Comparison of ENCODE assay signal across 15 cellular contexts in genomic region chr6:137543114-137543513, GRCh38. TPM values are rescaled to one million over a fixed set of nuclear protein-coding genes. Genes with fewer than 3 reads are reported as not detected.
DNase-seq lines count a peak whose midpoint lies in the region; ATAC-seq and TF ChIP-seq lines count a peak whose summit lies in the region.
"Had no signal": no experiment of that assay in that cellular context is flagged by ENCODE, and none has a peak within 500 bp of the region (broad histone marks: within the 10 kb centered on the region; RNA-seq: fewer than 3 reads in every experiment).

No MANE protein-coding gene starts in this region.

- no peak overlapping the region for H3K27ac Mint-ChIP-seq in activated T-helper 17 cell treated with anti-CD3 and anti-CD28 coated beads, Interleukin-2, amount 50 U/mL, for 72 hours
- H3K27ac Mint-ChIP-seq: CD8-positive, alpha-beta T cell had no signal

- no peaks in the 10 kb centered on the region for H3K27me3 ChIP-seq in DND-41 (ENCODE audit: insufficient read depth, low read length, poor library complexity)
- H3K27me3 ChIP-seq in MM.1S (replicated peaks; ENCODE audit: insufficient read depth, low read length): no peaks in the 10 kb centered on the region

- H3K36me3 ChIP-seq in DND-41 (ENCODE audit: insufficient read depth, low read length) (no peaks in the 10 kb centered on the region), MM.1S (replicated peaks; ENCODE audit: insufficient read depth, low read length) (no peaks in the 10 kb centered on the region)

- peaks cover 4% of the 10 kb centered on the region; the same call in 1 of the 2 replicates for H3F3A ChIP-seq in MM.1S (ENCODE audit: insufficient read depth, low read length)

- H3K9ac ChIP-seq in DND-41 (ENCODE audit: low read depth, low read length) (no peak overlapping the region), MM.1S (ENCODE audit: low read length) (no peak overlapping the region)

- H2AFZ ChIP-seq in DND-41 (ENCODE audit: low read depth, low read length): no peak overlapping the region
- peak overlapping the region; percentile 1; the same call in 1 of the 2 replicates for H2AFZ ChIP-seq in MM.1S (ENCODE audit: low read length)

- H3K4me2 ChIP-seq in DND-41 (ENCODE audit: insufficient read depth, low read length) (no peak overlapping the region), MM.1S (ENCODE audit: low read depth, low read length) (peak overlapping the region; percentile 20)

- H3K4me1 ChIP-seq in DND-41 (ENCODE audit: insufficient read depth, low read length): peaks cover 7% of the 10 kb centered on the region
- peaks cover 6% of the 10 kb centered on the region; the same call in 1 of the 2 replicates for H3K4me1 ChIP-seq in MM.1S (ENCODE audit: low read length)

- H3K4me3 Mint-ChIP-seq in activated T-helper 17 cell treated with anti-CD3 and anti-CD28 coated beads, Interleukin-2, amount 50 U/mL, for 72 hours: peak overlapping the region; percentile 3
- H3K4me3 Mint-ChIP-seq: CD8-positive, alpha-beta T cell had no signal

- peak; percentile 47; the same call in 1 of the 3 replicates for ATAC-seq in DND-41 (ENCODE audit: insufficient read depth, low read depth)
- ATAC-seq in activated T-helper 17 cell treated with anti-CD3 and anti-CD28 coated beads, Interleukin-2, amount 50 U/mL, for 72 hours (replicated peaks): no peak
- ATAC-seq: CD8-positive, alpha-beta T cell; SK-N-SH treated with all-trans-retinoic acid at 6 μM for 48 hours had no signal

- no peaks in the 10 kb centered on the region for H3K9me3 ChIP-seq in DND-41 (ENCODE audit: insufficient read depth, low read length, severe bottlenecking)
- no peaks in the 10 kb centered on the region for H3K9me3 ChIP-seq in MM.1S (replicated peaks; ENCODE audit: insufficient read depth, low read length)

- H3K4me3 ChIP-seq in DND-41 (ENCODE audit: low read depth in 1 of 2, low read length in 2 of 2): no peak overlapping the region
- H3K4me3 ChIP-seq in MM.1S (ENCODE audit: low read length): peak overlapping the region; percentile 44

- DNase-seq in NCI-H1417 (lab: John Stamatoyannopoulos, UW): peak in 2 of 3 experiments; percentile 18 to 54
- DNase-seq in NCI-H1417 treated with DMSO at 0.1 percent for 48 hours (lab: John Stamatoyannopoulos, UW): no peak
- no peak for DNase-seq in DND-41
- DNase-seq in MM.1S: peak; percentile 60
- DNase-seq in superior temporal gyrus (ENCODE audit: extremely low spot score): no peak
- no peak for DNase-seq in amygdala (lab: John Stamatoyannopoulos, UW)
- no peak for DNase-seq in cerebellar cortex (ENCODE audit: low spot score)
- DNase-seq: CD8-positive, alpha-beta T cell; EL; NCI-H146; NCI-H226; SHP77 had no signal

- H3K4me1 Mint-ChIP-seq in activated T-helper 17 cell treated with anti-CD3 and anti-CD28 coated beads, Interleukin-2, amount 50 U/mL, for 72 hours: peaks cover 12% of the 10 kb centered on the region

- H3K9me3 Mint-ChIP-seq in activated T-helper 17 cell treated with anti-CD3 and anti-CD28 coated beads, Interleukin-2, amount 50 U/mL, for 72 hours: peaks cover 8% of the 10 kb centered on the region
- H3K9me3 Mint-ChIP-seq: CD8-positive, alpha-beta T cell had no signal

- H4K20me1 ChIP-seq in DND-41 (ENCODE audit: insufficient read depth, low read length) (no peaks in the 10 kb centered on the region), MM.1S (ENCODE audit: insufficient read depth, low read length) (no peaks in the 10 kb centered on the region)

- H3K36me3 Mint-ChIP-seq in activated T-helper 17 cell treated with anti-CD3 and anti-CD28 coated beads, Interleukin-2, amount 50 U/mL, for 72 hours (ENCODE audit: low read depth): no peaks in the 10 kb centered on the region
- H3K36me3 Mint-ChIP-seq: CD8-positive, alpha-beta T cell had no signal

- TF ChIP-seq CTCF in DND-41 (IDR thresholded peaks at IDR 0.05; ENCODE audit: borderline replicate concordance, extremely low read depth, low read length, poor library complexity, severe bottlenecking) (no peak), MM.1S (IDR thresholded peaks at IDR 0.05; ENCODE audit: low read length) (peak; percentile 33)

- H3K27ac ChIP-seq in DND-41 (ENCODE audit: low read length) (no peak overlapping the region), MM.1S (ENCODE audit: low read length) (peak overlapping the region; percentile 33; the same call in 1 of the 2 replicates)

- H3K9me2 ChIP-seq in MM.1S (replicated peaks; ENCODE audit: insufficient read depth, low read length): no peaks in the 10 kb centered on the region

- H3K79me2 ChIP-seq in DND-41 (ENCODE audit: insufficient read depth, low read length) (no peaks in the 10 kb centered on the region), MM.1S (ENCODE audit: low read length) (no peaks in the 10 kb centered on the region)

- H3K27me3 Mint-ChIP-seq in activated T-helper 17 cell treated with anti-CD3 and anti-CD28 coated beads, Interleukin-2, amount 50 U/mL, for 72 hours: peaks cover 4% of the 10 kb centered on the region

RNA-seq across cellular contexts. Expression of gene OLIG3, which starts 48.9 kb away (rescaled TPM):
- total RNA-seq in activated T-helper 17 cell treated with anti-CD3 and anti-CD28 coated beads, Interleukin-2, amount 50 U/mL, for 72 hours: 1 to 10 TPM; 3.5 TPM
- total RNA-seq: A172; CD8-positive, alpha-beta T cell had no signal

Comparison
In these comparisons a context has a peak if more than half of its experiments do, and no peak if none do; other contexts are left out.
1. DNase-seq: peak in NCI-H1417 (2 of 3) and MM.1S (single experiment); none in NCI-H1417 treated with DMSO at 0.1 percent for 48 hours (single experiment), DND-41 (single experiment), superior temporal gyrus (single experiment), amygdala (0 of 56) and cerebellar cortex (single experiment).